19 cellular contexts compared by ENCODE assay signal in genomic region chr10:2146079-2146478, GRCh38.
DNase-seq lines count a peak whose midpoint lies in the region; ATAC-seq and TF ChIP-seq lines count a peak whose summit lies in the region.
"Had no signal": no experiment of that assay in that cellular context is flagged by ENCODE, and none has a peak within 500 bp of the region (broad histone marks: within the 10 kb centered on the region; RNA-seq: fewer than 3 reads in every experiment).

No MANE protein-coding gene starts in this region.

- H3K27me3 ChIP-seq in BLaER1 treated with 17β-estradiol and CSF1 and Interleukin-3, amounts not matched to agents 10 nM and 100 nM = no peaks in the 10 kb centered on the region
- H3K27me3 ChIP-seq in neural progenitor cell = no peaks in the 10 kb centered on the region
- H3K27me3 ChIP-seq in psoas muscle (ENCODE audit: insufficient read depth in 3 of 3, low read length in 2 of 3) = no peaks in the 10 kb centered on the region

- peaks cover 5% of the 10 kb centered on the region for H3K9me3 Mint-ChIP-seq in neural progenitor cell

- no peaks in the 10 kb centered on the region for H3K36me3 Mint-ChIP-seq in neural progenitor cell
- H3K36me3 Mint-ChIP-seq: CD4-positive, alpha-beta memory T cell had no signal

- 0 out of 22 replicates have a peak overlapping the region, but pooled peaks of 1 of the 11 experiments have one; percentile 29 for H3K9ac ChIP-seq in BLaER1 treated with 17β-estradiol and CSF1 and Interleukin-3, amounts not matched to agents 10 nM and 100 nM
- no peak overlapping the region for H3K9ac ChIP-seq in neural progenitor cell
- H3K9ac ChIP-seq: GM23248 had no signal

- H3K36me3 ChIP-seq in BLaER1 treated with 17β-estradiol and CSF1 and Interleukin-3, amounts not matched to agents 10 nM and 100 nM = no peaks in the 10 kb centered on the region
- no peaks in the 10 kb centered on the region for H3K36me3 ChIP-seq in neural progenitor cell
- no peaks in the 10 kb centered on the region for H3K36me3 ChIP-seq in psoas muscle (ENCODE audit: insufficient read depth in 1 of 2, low read depth in 1 of 2)

- DNase-seq in MV-4-11 (lab: John Stamatoyannopoulos, UW) = peak; percentile 78
- peak; percentile 33 for DNase-seq in RPMI8226
- peak; percentile 25 for DNase-seq in neural progenitor cell (ENCODE audit: low spot score)
- no peak for DNase-seq in psoas muscle
- DNase-seq in NCI-H1436 (lab: John Stamatoyannopoulos, UW) = no peak
- DNase-seq: CD4-positive, alpha-beta memory T cell; DMS153; GF-D8; GM23248; KBM-7; NCI-H1417 treated with DMSO at 0.1 percent for 48 hours; NCI-H1930; NCI-H2171; NCI-H69; PC-3 had no signal

- TF ChIP-seq CTCF in neural progenitor cell (IDR thresholded peaks at IDR 0.05) (no peak), psoas muscle (IDR thresholded peaks at IDR 0.05) (no peak)

- H3K27ac ChIP-seq in BLaER1 treated with 17β-estradiol and CSF1 and Interleukin-3, amounts not matched to agents 10 nM and 100 nM = no peak overlapping the region
- H3K27ac ChIP-seq in neural progenitor cell = no peak overlapping the region
- no peak overlapping the region for H3K27ac ChIP-seq in psoas muscle
- H3K27ac ChIP-seq: GM23248 had no signal

- 33 to 47% (median 42%) methylated on average over 13 of the region's 13 CpGs for WGBS in psoas muscle, 3 donors

- peaks cover 5% of the 10 kb centered on the region for H3K27me3 Mint-ChIP-seq in neural progenitor cell (ENCODE audit: insufficient read depth, low read depth)

- no peak for ATAC-seq in psoas muscle
- no peak for ATAC-seq in HG03457 (IDR thresholded peaks at IDR 0.05; ENCODE audit: unreplicated experiment)
- ATAC-seq: HCT116, PC-3 had no signal

- peaks cover 18% of the 10 kb centered on the region for H3K4me1 Mint-ChIP-seq in neural progenitor cell
- H3K4me1 Mint-ChIP-seq: B cell; CD4-positive, alpha-beta memory T cell had no signal

- intact Hi-C loops in psoas muscle (cut with DNase I) = no loop called here

- H3K9me3 ChIP-seq in BLaER1 treated with 17β-estradiol and CSF1 and Interleukin-3, amounts not matched to agents 10 nM and 100 nM (replicated peaks in 1 of 11) = peaks cover 0 to 6% (median 0%) of the 10 kb centered on the region in 11 experiments; a peak in 8 of 22 replicates
- H3K9me3 ChIP-seq in neural progenitor cell (ENCODE audit: low read depth) (no peaks in the 10 kb centered on the region), psoas muscle (no peaks in the 10 kb centered on the region)

- no peaks in the 10 kb centered on the region for H3K79me2 ChIP-seq in neural progenitor cell (ENCODE audit: low read depth)

- H3K4me1 ChIP-seq in BLaER1 treated with 17β-estradiol and CSF1 and Interleukin-3, amounts not matched to agents 10 nM and 100 nM = peaks cover 0 to 14% (median 7%) of the 10 kb centered on the region in 10 experiments; a peak in 9 of 20 replicates
- peaks cover 28% of the 10 kb centered on the region for H3K4me1 ChIP-seq in neural progenitor cell
- H3K4me1 ChIP-seq in psoas muscle = no peaks in the 10 kb centered on the region

- H3F3A ChIP-seq in neural progenitor cell (ENCODE audit: low read depth) = no peaks in the 10 kb centered on the region

- H3K4me3 ChIP-seq in BLaER1 treated with 17β-estradiol and CSF1 and Interleukin-3, amounts not matched to agents 10 nM and 100 nM = no peak overlapping the region
- H3K4me3 ChIP-seq in neural progenitor cell (no peak overlapping the region), psoas muscle (no peak overlapping the region)
- H3K4me3 ChIP-seq: GM23248 had no signal

- H3K4me2 ChIP-seq in BLaER1 treated with 17β-estradiol and CSF1 and Interleukin-3, amounts not matched to agents 10 nM and 100 nM = peak overlapping the region; percentile 6 to 51 (median 34); a peak in 15 of 22 replicates
- H3K4me2 ChIP-seq in neural progenitor cell = peak overlapping the region; percentile 37

- peak overlapping the region; percentile 35 for H3K27ac Mint-ChIP-seq in neural progenitor cell
- H3K27ac Mint-ChIP-seq: B cell; CD4-positive, alpha-beta memory T cell had no signal

- peak overlapping the region; percentile 50 for H2AFZ ChIP-seq in neural progenitor cell (replicated peaks)
- H2AFZ ChIP-seq: GM23248 had no signal

- no peaks in the 10 kb centered on the region for H4K20me1 ChIP-seq in BLaER1 treated with 17β-estradiol and CSF1 and Interleukin-3, amounts not matched to agents 10 nM and 100 nM
- no peaks in the 10 kb centered on the region for H4K20me1 ChIP-seq in neural progenitor cell (ENCODE audit: low read depth)

- H3K4me3 Mint-ChIP-seq in neural progenitor cell = no peak overlapping the region
- H3K4me3 Mint-ChIP-seq: B cell; CD4-positive, alpha-beta memory T cell had no signal

Comparison
In these comparisons a context has a peak if more than half of its experiments do, and no peak if none do; other contexts are left out.
1. DNase-seq: peak in MV-4-11 (single experiment), RPMI8226 (single experiment) and neural progenitor cell (single experiment); none in psoas muscle (0 of 2) and NCI-H1436 (single experiment).